1 cellular context compared by ENCODE assay signal in the genomic region with DNA sequence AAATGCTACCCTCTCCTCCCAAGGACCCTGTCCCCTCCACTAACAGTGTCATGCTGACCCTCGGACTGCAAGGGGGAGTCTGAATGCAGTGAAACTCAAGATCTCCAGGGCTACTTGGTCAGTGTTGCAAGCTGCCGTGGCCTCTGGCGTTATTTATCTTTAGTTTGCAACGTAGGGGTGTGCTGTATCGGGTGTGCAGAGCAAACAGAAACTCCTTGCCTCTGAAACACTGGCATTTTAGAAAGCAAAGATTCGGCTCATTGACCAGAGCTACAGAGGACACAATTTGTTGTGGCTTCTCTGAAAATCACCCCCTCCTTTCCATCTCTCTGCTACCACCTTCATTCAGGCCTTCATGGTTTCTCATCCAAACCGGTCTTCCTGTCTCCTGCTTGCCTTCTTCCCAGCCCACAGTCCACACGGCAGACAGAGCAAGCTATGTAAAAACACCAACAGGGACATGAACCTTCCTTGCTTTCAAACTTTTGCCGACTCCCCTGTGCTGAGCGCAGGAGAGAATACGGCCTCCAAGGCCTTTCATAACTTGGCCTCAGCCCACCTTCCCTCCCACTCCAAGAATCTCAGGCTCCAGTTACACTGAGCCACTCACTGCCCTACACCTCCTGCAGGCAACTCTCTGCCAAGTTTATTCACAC.
TF ChIP-seq lines count a peak whose summit lies in the region.

No MANE protein-coding gene starts in this region.

TF ChIP-seq in HepG2, 621 proteins besides CTCF, POLR2A, EP300 and RAD21 (continued from another document and continues in another):
- TF ChIP-seq THAP7 (CRISPR knock-in tag; IDR thresholded peaks at IDR 0.05) (no peak), BRD4 (CRISPR knock-in tag; IDR thresholded peaks at IDR 0.05) (peak; percentile 31; the same call in 1 of the 2 replicates), ARID2 (CRISPR knock-in tag; IDR thresholded peaks at IDR 0.05; ENCODE audit: borderline replicate concordance) (peak; percentile 72; the same call in 1 of the 2 replicates), MATR3 (CRISPR knock-in tag; IDR thresholded peaks at IDR 0.05) (no peak), CHD2 (IDR thresholded peaks at IDR 0.05; ENCODE audit: low read depth, low read length) (no peak), CBFB (CRISPR knock-in tag; IDR thresholded peaks at IDR 0.05) (no peak), ZNF724P (CRISPR knock-in tag; IDR thresholded peaks at IDR 0.05; ENCODE audit: borderline replicate concordance) (no peak), KLF12 (CRISPR knock-in tag; IDR thresholded peaks at IDR 0.05; ENCODE audit: borderline replicate concordance) (no peak), ZNF367 (CRISPR knock-in tag; IDR thresholded peaks at IDR 0.05; ENCODE audit: borderline replicate concordance) (no peak), EEA1 (CRISPR knock-in tag; IDR thresholded peaks at IDR 0.05; ENCODE audit: borderline replicate concordance) (no peak), ZNF383 (CRISPR knock-in tag; IDR thresholded peaks at IDR 0.05; ENCODE audit: borderline replicate concordance) (no peak), SETDB1 (CRISPR knock-in tag; IDR thresholded peaks at IDR 0.05; ENCODE audit: borderline replicate concordance) (no peak), ZNF83 (CRISPR knock-in tag; IDR thresholded peaks at IDR 0.05; ENCODE audit: borderline replicate concordance) (no peak), ZNF777 (CRISPR knock-in tag; IDR thresholded peaks at IDR 0.05) (0 out of 2 replicates have a peak, but pooled peaks have one; percentile 15), SALL2 (CRISPR knock-in tag; IDR thresholded peaks at IDR 0.05) (no peak), FLYWCH1 (CRISPR knock-in tag; IDR thresholded peaks at IDR 0.05) (no peak), FOXC1 (CRISPR knock-in tag; IDR thresholded peaks at IDR 0.05; ENCODE audit: borderline replicate concordance) (no peak), NBN (conservative IDR thresholded peaks at IDR 0.05) (no peak), FOXP4 (CRISPR knock-in tag; IDR thresholded peaks at IDR 0.05) (peak; percentile 76), ISL2 (CRISPR knock-in tag; IDR thresholded peaks at IDR 0.05) (0 out of 2 replicates have a peak, but pooled peaks have one; percentile 39), SIX4 (CRISPR knock-in tag; IDR thresholded peaks at IDR 0.05) (0 out of 2 replicates have a peak, but pooled peaks have one; percentile 26), SNAI1 (CRISPR knock-in tag; IDR thresholded peaks at IDR 0.05; ENCODE audit: borderline replicate concordance) (no peak), MIER3 (CRISPR knock-in tag; IDR thresholded peaks at IDR 0.05; ENCODE audit: borderline replicate concordance) (0 out of 2 replicates have a peak, but pooled peaks have one; percentile 16), GABPB1 (CRISPR knock-in tag; IDR thresholded peaks at IDR 0.05) (no peak), EED (CRISPR knock-in tag; IDR thresholded peaks at IDR 0.05) (no peak), AGO1 (IDR thresholded peaks at IDR 0.05; ENCODE audit: low read depth, low read length, poor library complexity, severe bottlenecking) (no peak), SOX6 (IDR thresholded peaks at IDR 0.05) (no peak), SOX6 (CRISPR knock-in tag; IDR thresholded peaks at IDR 0.05) (peak; percentile 26; the same call in 1 of the 2 replicates), EZH2 (conservative IDR thresholded peaks at IDR 0.05; ENCODE audit: low read depth, low read length) (no peak), ZBTB20 (CRISPR knock-in tag; IDR thresholded peaks at IDR 0.05; ENCODE audit: borderline replicate concordance, low read depth) (no peak), ZNF468 (CRISPR knock-in tag; IDR thresholded peaks at IDR 0.05) (no peak), ZNF337 (CRISPR knock-in tag; IDR thresholded peaks at IDR 0.05; ENCODE audit: borderline replicate concordance, low read depth) (no peak), ZNF780A (CRISPR knock-in tag; IDR thresholded peaks at IDR 0.05) (no peak), ELF3 (CRISPR knock-in tag; IDR thresholded peaks at IDR 0.05) (0 out of 2 replicates have a peak, but pooled peaks have one; percentile 10), SCMH1 (CRISPR knock-in tag; IDR thresholded peaks at IDR 0.05; ENCODE audit: borderline replicate concordance) (no peak), HNRNPLL (IDR thresholded peaks at IDR 0.05; ENCODE audit: low read depth, low read length, poor library complexity, severe bottlenecking) (no peak), JUND (CRISPR knock-in tag; IDR thresholded peaks at IDR 0.05) (peak; percentile 25; the same call in 1 of the 2 replicates), MAF1 (CRISPR knock-in tag; IDR thresholded peaks at IDR 0.05; ENCODE audit: borderline replicate concordance) (no peak), ZNF720 (CRISPR knock-in tag; IDR thresholded peaks at IDR 0.05) (no peak), FOXJ3 (CRISPR knock-in tag; IDR thresholded peaks at IDR 0.05; ENCODE audit: borderline replicate concordance) (peak; percentile 38; the same call in 1 of the 2 replicates), AKAP8 (CRISPR knock-in tag; IDR thresholded peaks at IDR 0.05) (no peak), RFXAP (CRISPR knock-in tag; IDR thresholded peaks at IDR 0.05; ENCODE audit: borderline replicate concordance) (peak; percentile 60; the same call in 1 of the 2 replicates), SUZ12 (IDR thresholded peaks at IDR 0.05; ENCODE audit: low read depth, low read length) (no peak), ZNF597 (CRISPR knock-in tag; IDR thresholded peaks at IDR 0.05) (no peak), POGZ (CRISPR knock-in tag; IDR thresholded peaks at IDR 0.05) (no peak), PHF8 (CRISPR knock-in tag; IDR thresholded peaks at IDR 0.05) (peak; percentile 58; the same call in 1 of the 2 replicates), ZNF800 (CRISPR knock-in tag; IDR thresholded peaks at IDR 0.05) (no peak), BORCS8-MEF2B (CRISPR knock-in tag; IDR thresholded peaks at IDR 0.05) (peak; percentile 90; the same call in 1 of the 2 replicates)
- TF ChIP-seq, protein P1, sequence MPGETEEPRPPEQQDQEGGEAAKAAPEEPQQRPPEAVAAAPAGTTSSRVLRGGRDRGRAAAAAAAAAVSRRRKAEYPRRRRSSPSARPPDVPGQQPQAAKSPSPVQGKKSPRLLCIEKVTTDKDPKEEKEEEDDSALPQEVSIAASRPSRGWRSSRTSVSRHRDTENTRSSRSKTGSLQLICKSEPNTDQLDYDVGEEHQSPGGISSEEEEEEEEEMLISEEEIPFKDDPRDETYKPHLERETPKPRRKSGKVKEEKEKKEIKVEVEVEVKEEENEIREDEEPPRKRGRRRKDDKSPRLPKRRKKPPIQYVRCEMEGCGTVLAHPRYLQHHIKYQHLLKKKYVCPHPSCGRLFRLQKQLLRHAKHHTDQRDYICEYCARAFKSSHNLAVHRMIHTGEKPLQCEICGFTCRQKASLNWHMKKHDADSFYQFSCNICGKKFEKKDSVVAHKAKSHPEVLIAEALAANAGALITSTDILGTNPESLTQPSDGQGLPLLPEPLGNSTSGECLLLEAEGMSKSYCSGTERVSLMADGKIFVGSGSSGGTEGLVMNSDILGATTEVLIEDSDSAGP (CRISPR knock-in tag; IDR thresholded peaks at IDR 0.05; ENCODE audit: borderline replicate concordance), result peak; percentile 52; the same call in 1 of the 2 replicates
- TF ChIP-seq, protein P2, sequence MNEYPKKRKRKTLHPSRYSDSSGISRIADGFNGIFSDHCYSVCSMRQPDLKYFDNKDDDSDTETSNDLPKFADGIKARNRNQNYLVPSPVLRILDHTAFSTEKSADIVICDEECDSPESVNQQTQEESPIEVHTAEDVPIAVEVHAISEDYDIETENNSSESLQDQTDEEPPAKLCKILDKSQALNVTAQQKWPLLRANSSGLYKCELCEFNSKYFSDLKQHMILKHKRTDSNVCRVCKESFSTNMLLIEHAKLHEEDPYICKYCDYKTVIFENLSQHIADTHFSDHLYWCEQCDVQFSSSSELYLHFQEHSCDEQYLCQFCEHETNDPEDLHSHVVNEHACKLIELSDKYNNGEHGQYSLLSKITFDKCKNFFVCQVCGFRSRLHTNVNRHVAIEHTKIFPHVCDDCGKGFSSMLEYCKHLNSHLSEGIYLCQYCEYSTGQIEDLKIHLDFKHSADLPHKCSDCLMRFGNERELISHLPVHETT (CRISPR knock-in tag; conservative IDR thresholded peaks at IDR 0.05), result no peak
- TF ChIP-seq, protein P3, sequence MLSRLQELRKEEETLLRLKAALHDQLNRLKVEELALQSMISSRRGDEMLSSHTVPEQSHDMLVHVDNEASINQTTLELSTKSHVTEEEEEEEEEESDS (CRISPR knock-in tag; IDR thresholded peaks at IDR 0.05; ENCODE audit: borderline replicate concordance), result 0 out of 2 replicates have a peak, but pooled peaks have one; percentile 45
- TF ChIP-seq, protein P4, sequence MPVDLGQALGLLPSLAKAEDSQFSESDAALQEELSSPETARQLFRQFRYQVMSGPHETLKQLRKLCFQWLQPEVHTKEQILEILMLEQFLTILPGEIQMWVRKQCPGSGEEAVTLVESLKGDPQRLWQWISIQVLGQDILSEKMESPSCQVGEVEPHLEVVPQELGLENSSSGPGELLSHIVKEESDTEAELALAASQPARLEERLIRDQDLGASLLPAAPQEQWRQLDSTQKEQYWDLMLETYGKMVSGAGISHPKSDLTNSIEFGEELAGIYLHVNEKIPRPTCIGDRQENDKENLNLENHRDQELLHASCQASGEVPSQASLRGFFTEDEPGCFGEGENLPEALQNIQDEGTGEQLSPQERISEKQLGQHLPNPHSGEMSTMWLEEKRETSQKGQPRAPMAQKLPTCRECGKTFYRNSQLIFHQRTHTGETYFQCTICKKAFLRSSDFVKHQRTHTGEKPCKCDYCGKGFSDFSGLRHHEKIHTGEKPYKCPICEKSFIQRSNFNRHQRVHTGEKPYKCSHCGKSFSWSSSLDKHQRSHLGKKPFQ (CRISPR knock-in tag; IDR thresholded peaks at IDR 0.05; ENCODE audit: insufficient replicate concordance), result no peak
- TF ChIP-seq, protein P5, sequence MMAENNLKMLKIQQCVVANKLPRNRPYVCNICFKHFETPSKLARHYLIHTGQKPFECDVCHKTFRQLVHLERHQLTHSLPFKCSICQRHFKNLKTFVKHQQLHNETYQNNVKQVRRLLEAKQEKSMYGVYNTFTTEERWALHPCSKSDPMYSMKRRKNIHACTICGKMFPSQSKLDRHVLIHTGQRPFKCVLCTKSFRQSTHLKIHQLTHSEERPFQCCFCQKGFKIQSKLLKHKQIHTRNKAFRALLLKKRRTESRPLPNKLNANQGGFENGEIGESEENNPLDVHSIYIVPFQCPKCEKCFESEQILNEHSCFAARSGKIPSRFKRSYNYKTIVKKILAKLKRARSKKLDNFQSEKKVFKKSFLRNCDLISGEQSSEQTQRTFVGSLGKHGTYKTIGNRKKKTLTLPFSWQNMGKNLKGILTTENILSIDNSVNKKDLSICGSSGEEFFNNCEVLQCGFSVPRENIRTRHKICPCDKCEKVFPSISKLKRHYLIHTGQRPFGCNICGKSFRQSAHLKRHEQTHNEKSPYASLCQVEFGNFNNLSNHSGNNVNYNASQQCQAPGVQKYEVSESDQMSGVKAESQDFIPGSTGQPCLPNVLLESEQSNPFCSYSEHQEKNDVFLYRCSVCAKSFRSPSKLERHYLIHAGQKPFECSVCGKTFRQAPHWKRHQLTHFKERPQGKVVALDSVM (CRISPR knock-in tag; IDR thresholded peaks at IDR 0.05), result no peak; the same call in 1 of the 2 replicates
- TF ChIP-seq, protein P6, sequence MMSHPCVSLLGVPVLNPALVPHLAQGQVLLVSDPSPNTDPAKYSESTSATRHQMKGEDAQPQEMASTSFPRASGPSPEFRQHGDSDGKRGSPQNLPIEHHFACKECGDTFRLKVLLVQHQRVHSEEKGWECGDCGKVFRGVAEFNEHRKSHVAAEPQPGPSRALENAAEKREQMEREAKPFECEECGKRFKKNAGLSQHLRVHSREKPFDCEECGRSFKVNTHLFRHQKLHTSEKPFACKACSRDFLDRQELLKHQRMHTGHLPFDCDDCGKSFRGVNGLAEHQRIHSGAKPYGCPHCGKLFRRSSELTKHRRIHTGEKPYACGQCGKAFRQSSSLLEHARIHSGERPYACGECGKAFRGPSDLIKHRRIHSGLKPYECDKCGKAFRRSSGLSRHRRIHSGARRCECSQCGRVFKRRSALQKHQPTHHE (CRISPR knock-in tag; IDR thresholded peaks at IDR 0.05; ENCODE audit: borderline replicate concordance), result no peak
